ENCODE assay signal across 8 cellular contexts in the genomic region with DNA sequence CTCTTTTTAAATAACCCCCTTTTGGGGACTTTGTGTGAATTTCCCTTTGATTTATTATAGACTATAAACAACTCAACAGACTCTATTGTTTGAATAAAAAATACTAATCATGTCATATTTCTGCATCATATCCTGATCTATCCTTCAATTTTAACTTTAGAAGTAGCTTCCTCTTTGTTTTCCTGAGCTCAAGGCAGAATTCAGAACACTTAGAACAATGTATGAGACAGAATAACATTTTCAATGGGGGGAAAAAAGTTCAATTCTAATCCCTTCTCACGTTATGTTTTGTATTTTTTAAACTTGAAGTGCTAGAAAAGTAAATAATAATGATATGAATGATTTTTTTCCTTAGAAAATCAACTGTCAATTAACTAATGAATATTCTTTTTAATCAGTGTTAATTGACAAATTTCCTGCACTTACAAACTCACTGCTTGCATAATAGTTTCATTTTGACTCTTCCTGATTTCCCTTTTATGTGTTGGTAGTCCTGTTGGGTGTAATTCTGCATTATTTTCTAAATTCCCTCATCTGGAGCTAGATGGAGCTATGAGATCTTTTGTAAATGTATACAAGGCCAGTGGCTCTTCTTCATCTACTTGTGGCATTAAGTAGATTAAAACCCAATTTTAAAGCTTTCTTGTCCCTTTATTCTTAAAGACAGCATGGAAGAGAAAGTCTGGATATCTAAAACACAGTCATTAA.
DNase-seq lines count a peak whose midpoint lies in the region; ATAC-seq, FAIRE-seq and TF ChIP-seq lines count a peak whose summit lies in the region.

No MANE protein-coding gene starts in this region.

- no peaks in the 10 kb centered on the region for H3K9me2 ChIP-seq in GM23338 (ENCODE audit: insufficient read depth)
- H3K9me2 ChIP-seq in PC-9 (ENCODE audit: insufficient read depth), result no peaks in the 10 kb centered on the region

- BruUV-seq in PC-9 (replicated peaks; lab: Mats Ljungman, UMichigan), result no TSS peak

- peaks cover 22% of the 10 kb centered on the region for H3K4me1 ChIP-seq in ACC112 (ENCODE audit: control insufficient read depth, insufficient read depth, low read length, unreplicated experiment)
- no peaks in the 10 kb centered on the region for H3K4me1 ChIP-seq in GM23338 (ENCODE audit: insufficient read depth)
- no peaks in the 10 kb centered on the region for H3K4me1 ChIP-seq in PC-9 (replicated peaks; ENCODE audit: insufficient read depth)
- H3K4me1 ChIP-seq in small intestine (ENCODE audit: control insufficient read depth in 2 of 2, insufficient read depth in 1 of 2, low read depth in 1 of 2, low read length in 1 of 2), result peaks cover 0 to 2% of the 10 kb centered on the region in 2 donors

- H3K4me3 ChIP-seq in ACC112 (ENCODE audit: low read depth, low read length) (peak overlapping the region; percentile 22; the same call in 1 of the 2 replicates), GM23338 (no peak overlapping the region), PC-9 (no peak overlapping the region), fibroblast of pulmonary artery (replicated peaks; ENCODE audit: low read depth, low read length) (no peak overlapping the region), small intestine (ENCODE audit: low read depth in 1 of 2, low read length in 2 of 2) (no peak overlapping the region), H7 (ENCODE audit: insufficient read depth, low read depth, low read length) (no peak overlapping the region)

- no peaks in the 10 kb centered on the region for H3F3A ChIP-seq in GM23338 (replicated peaks; ENCODE audit: low read depth)
- H3F3A ChIP-seq in PC-9 (ENCODE audit: insufficient read depth, low read depth), result no peaks in the 10 kb centered on the region

- TF ChIP-seq CTCF in GM23338 (conservative IDR thresholded peaks at IDR 0.05; ENCODE audit: low read depth in 2 of 2), result peak; percentile 51 to 55
- TF ChIP-seq CTCF in PC-9 (conservative IDR thresholded peaks at IDR 0.05), result peak; percentile 53
- TF ChIP-seq CTCF in fibroblast of pulmonary artery (IDR thresholded peaks at IDR 0.05; ENCODE audit: low read length, missing control alignments), result peak; percentile 54

- intact Hi-C loops in PC-9 (cut with micrococcal nuclease; ENCODE audit: unreplicated experiment), result loop anchor here (1.0 kb wide), 1 partner anchor 805 kb away; no protein-coding TSS in a partner anchor

- H3K27me3 ChIP-seq in ACC112 (ENCODE audit: insufficient read depth, low read length), result no peaks in the 10 kb centered on the region
- no peaks in the 10 kb centered on the region for H3K27me3 ChIP-seq in GM23338 (ENCODE audit: insufficient read depth)
- no peaks in the 10 kb centered on the region for H3K27me3 ChIP-seq in PC-9 (ENCODE audit: insufficient read depth, low read depth)
- no peaks in the 10 kb centered on the region for H3K27me3 ChIP-seq in small intestine (ENCODE audit: control insufficient read depth in 2 of 2, insufficient read depth in 2 of 2, low read length in 2 of 2)
- no peaks in the 10 kb centered on the region for H3K27me3 ChIP-seq in H7 (ENCODE audit: control insufficient read depth, insufficient read depth, low read length)

- H3K79me2 ChIP-seq in ACC112 (ENCODE audit: control insufficient read depth, insufficient read depth, low read length, unreplicated experiment) (no peaks in the 10 kb centered on the region), GM23338 (replicated peaks; ENCODE audit: insufficient read depth) (no peaks in the 10 kb centered on the region), PC-9 (ENCODE audit: low read depth) (no peaks in the 10 kb centered on the region)

- H3K36me3 Mint-ChIP-seq in GM23338 (ENCODE audit: low read depth), result no peaks in the 10 kb centered on the region

- FAIRE-seq in small intestine (lab: Jason Lieb, UNC), result no peak

- no peak overlapping the region for H3K27ac Mint-ChIP-seq in GM23338

- no peak overlapping the region for H3K4me2 ChIP-seq in GM23338
- no peak overlapping the region for H3K4me2 ChIP-seq in PC-9

- WGBS in small intestine, 3 donors, result 61 to 85% (median 61%) methylated on average over 1 of the region's 1 CpG

- no peaks in the 10 kb centered on the region for H3K27me3 Mint-ChIP-seq in GM23338 (ENCODE audit: insufficient read depth, low read depth, poor library complexity)

- ATAC-seq in GM23338, result no peak

- CTCF ChIA-PET in PC-9 (lab: Charles Lee), result no interaction called here

- POLR2A ChIA-PET in PC-9 (lab: Charles Lee; ENCODE audit: unreplicated experiment), result no interaction called here

- no peak overlapping the region for H2AFZ ChIP-seq in ACC112 (ENCODE audit: low read length, unreplicated experiment)
- no peak overlapping the region for H2AFZ ChIP-seq in GM23338
- H2AFZ ChIP-seq in PC-9, result no peak overlapping the region

- H3K4me3 Mint-ChIP-seq in GM23338, result no peak overlapping the region

- no peaks in the 10 kb centered on the region for H3K36me3 ChIP-seq in ACC112 (ENCODE audit: insufficient read depth, low read length)
- H3K36me3 ChIP-seq in GM23338 (ENCODE audit: insufficient read depth), result no peaks in the 10 kb centered on the region
- no peaks in the 10 kb centered on the region for H3K36me3 ChIP-seq in PC-9 (ENCODE audit: low read depth)
- no peaks in the 10 kb centered on the region for H3K36me3 ChIP-seq in small intestine (ENCODE audit: control insufficient read depth in 2 of 2, insufficient read depth in 2 of 2, low read length in 2 of 2)
- H3K36me3 ChIP-seq in H7 (replicated peaks; ENCODE audit: control insufficient read depth, insufficient read depth, low read length), result no peaks in the 10 kb centered on the region

- no peaks in the 10 kb centered on the region for H3K9me3 ChIP-seq in PC-9 (ENCODE audit: insufficient read depth, low read depth)
- no peaks in the 10 kb centered on the region for H3K9me3 ChIP-seq in small intestine (ENCODE audit: control insufficient read depth, low read depth)

- peaks cover 8% of the 10 kb centered on the region; the same call in 2 of the 3 replicates for H3K4me1 Mint-ChIP-seq in GM23338

- H3K27ac ChIP-seq in ACC112 (ENCODE audit: low read depth, low read length) (no peak overlapping the region), GM23338 (ENCODE audit: low read depth) (no peak overlapping the region), PC-9 (no peak overlapping the region), small intestine (ENCODE audit: low read depth in 1 of 2, low read length in 1 of 2) (no peak overlapping the region)

- DNase-seq in GM23338 (ENCODE audit: low spot score), result peak; percentile 43
- DNase-seq in PC-9, result no peak
- DNase-seq in fibroblast of pulmonary artery (ENCODE audit: low read depth), result peak; percentile 75
- peak; percentile 13 for DNase-seq in small intestine
- DNase-seq in activated effector memory CD4-positive, alpha-beta T cell treated with anti-CD3 and anti-CD28 coated beads, Interleukin-2, amount 50 U/mL, for 16 hours, result no peak
- no peak for DNase-seq in H7
- DNase-seq in stimulated activated CD4-positive, alpha-beta T cell treated with anti-CD3 and anti-CD28 coated beads, Interleukin-4, amount 100 ng/mL, for 24 hours, result no peak

- H4K20me1 ChIP-seq in GM23338 (replicated peaks; ENCODE audit: insufficient read depth) (no peaks in the 10 kb centered on the region), PC-9 (ENCODE audit: insufficient read depth) (no peaks in the 10 kb centered on the region)

- H3K9me3 Mint-ChIP-seq in GM23338, result no peaks in the 10 kb centered on the region

TF ChIP-seq in GM23338, 12 proteins besides CTCF, POLR2A, EP300 and RAD21 (continues in another document):
- TF ChIP-seq REST (IDR thresholded peaks at IDR 0.05; ENCODE audit: unreplicated experiment), result no peak
- TF ChIP-seq NANOG (IDR thresholded peaks at IDR 0.05; ENCODE audit: borderline replicate concordance), result no peak
- no peak for TF ChIP-seq POLR2AphosphoS5 (IDR thresholded peaks at IDR 0.05; ENCODE audit: low read depth)
- TF ChIP-seq, protein P1, sequence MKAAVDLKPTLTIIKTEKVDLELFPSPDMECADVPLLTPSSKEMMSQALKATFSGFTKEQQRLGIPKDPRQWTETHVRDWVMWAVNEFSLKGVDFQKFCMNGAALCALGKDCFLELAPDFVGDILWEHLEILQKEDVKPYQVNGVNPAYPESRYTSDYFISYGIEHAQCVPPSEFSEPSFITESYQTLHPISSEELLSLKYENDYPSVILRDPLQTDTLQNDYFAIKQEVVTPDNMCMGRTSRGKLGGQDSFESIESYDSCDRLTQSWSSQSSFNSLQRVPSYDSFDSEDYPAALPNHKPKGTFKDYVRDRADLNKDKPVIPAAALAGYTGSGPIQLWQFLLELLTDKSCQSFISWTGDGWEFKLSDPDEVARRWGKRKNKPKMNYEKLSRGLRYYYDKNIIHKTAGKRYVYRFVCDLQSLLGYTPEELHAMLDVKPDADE (IDR thresholded peaks at IDR 0.05), result no peak
- TF ChIP-seq CREB1 (CRISPR knock-in tag; IDR thresholded peaks at IDR 0.05; ENCODE audit: low read depth), result no peak
- TF ChIP-seq STAT1 (IDR thresholded peaks at IDR 0.05; ENCODE audit: unreplicated experiment), result no peak
- no peak for TF ChIP-seq ZNF331 (CRISPR knock-in tag; IDR thresholded peaks at IDR 0.05; ENCODE audit: low read depth)

Comparison
In these comparisons a context has a peak if more than half of its experiments do, and no peak if none do; other contexts are left out.
1. DNase-seq: peak in GM23338 (single experiment), fibroblast of pulmonary artery (single experiment) and small intestine (single experiment); none in PC-9 (0 of 2), activated effector memory CD4-positive, alpha-beta T cell treated with anti-CD3 and anti-CD28 coated beads, Interleukin-2, amount 50 U/mL, for 16 hours (single experiment), H7 (single experiment) and stimulated activated CD4-positive, alpha-beta T cell treated with anti-CD3 and anti-CD28 coated beads, Interleukin-4, amount 100 ng/mL, for 24 hours (single experiment).
2. Peak in every context shown above with its lines, with median percentiles within 50 percentile points of each other: CTCF ChIP-seq.